14 cellular contexts compared by ENCODE assay signal in the genomic region with DNA sequence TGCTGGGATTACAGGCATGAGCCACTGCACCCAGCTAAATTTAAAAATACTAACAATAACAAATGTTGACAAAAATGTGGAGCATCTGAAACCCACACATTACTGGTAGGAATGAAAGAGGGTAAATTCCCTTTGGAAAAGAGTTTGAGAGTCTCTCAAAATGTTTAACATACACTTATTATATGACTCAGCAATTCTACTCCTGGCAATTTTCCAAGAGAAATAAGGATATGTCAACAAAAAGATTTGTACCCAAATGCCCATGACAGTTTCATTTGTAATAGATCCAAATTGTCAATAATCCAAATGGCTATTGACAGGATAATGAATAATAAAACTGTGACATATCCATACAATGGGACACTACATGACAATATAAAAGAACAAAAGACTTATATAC. TPM values are rescaled to one million over a fixed set of nuclear protein-coding genes. Genes with fewer than 3 reads are reported as not detected.
DNase-seq lines count a peak whose midpoint lies in the region; ATAC-seq, FAIRE-seq and TF ChIP-seq lines count a peak whose summit lies in the region.
"Had no signal": no experiment of that assay in that cellular context is flagged by ENCODE, and none has a peak within 500 bp of the region (broad histone marks: within the 10 kb centered on the region; RNA-seq: fewer than 3 reads in every experiment).

No MANE protein-coding gene starts in this region.

- H3K4me2 ChIP-seq in K562 (ENCODE audit: insufficient read depth, low read length) = no peak overlapping the region

- peaks cover 8 to 27% of the 10 kb centered on the region in 2 donors for H3K36me3 Mint-ChIP-seq in activated T-cell treated with anti-CD3 and anti-CD28 coated beads, Interleukin-2, amount 50 U/mL, for 72 hours (ENCODE audit: insufficient read depth in 2 of 2)

- H3K9me1 ChIP-seq in K562 (ENCODE audit: control insufficient read depth, insufficient read depth, low read length) = no peaks in the 10 kb centered on the region

- H3K27ac ChIP-seq in K562 (ENCODE audit: extremely low read depth, low read depth, low read length) = no peak overlapping the region
- H3K27ac ChIP-seq: heart left ventricle, prostate gland, SK-N-MC had no signal

- no peaks in the 10 kb centered on the region for H3K79me2 ChIP-seq in K562 (ENCODE audit: control insufficient read depth, insufficient read depth, low read length)

- no TSS peak for BruUV-seq in K562 (replicated peaks; lab: Mats Ljungman, UMichigan)

- H3K4me1 Mint-ChIP-seq in activated T-cell treated with anti-CD3 and anti-CD28 coated beads, Interleukin-2, amount 50 U/mL, for 72 hours (ENCODE audit: low read depth) = peaks cover 58% of the 10 kb centered on the region

- no peaks in the 10 kb centered on the region for H3K36me3 ChIP-seq in K562 (ENCODE audit: control insufficient read depth, insufficient read depth, low read length)
- H3K36me3 ChIP-seq: prostate gland, tibial artery had no signal

- CTCF ChIA-PET in K562 (lab: Yijun Ruan, JAX; ENCODE audit: low intra/inter-chr PET ratio) = no interaction called here

- H3K9me3 ChIP-seq in K562 (replicated peaks; ENCODE audit: control insufficient read depth, insufficient read depth, low read depth, low read length) = no peaks in the 10 kb centered on the region
- H3K9me3 ChIP-seq: prostate gland, tibial artery had no signal

- no peak overlapping the region for H3K9ac ChIP-seq in K562 (ENCODE audit: insufficient read depth in 1 of 2, low read depth in 2 of 2, low read length in 2 of 2)

- no peak for ATAC-seq in activated T-cell treated with anti-CD3 and anti-CD28 coated beads, Interleukin-2, amount 50 U/mL, for 72 hours (replicated peaks in 1 of 2)
- no peak for ATAC-seq in K562
- ATAC-seq in GM18505 (IDR thresholded peaks at IDR 0.05; ENCODE audit: unreplicated experiment) = no peak
- no peak for ATAC-seq in HG02884 (IDR thresholded peaks at IDR 0.05; ENCODE audit: unreplicated experiment)
- ATAC-seq: heart left ventricle had no signal

- no peaks in the 10 kb centered on the region for H3K9me3 Mint-ChIP-seq in activated T-cell treated with anti-CD3 and anti-CD28 coated beads, Interleukin-2, amount 50 U/mL, for 72 hours

- no peak for TF ChIP-seq EP300 in K562 (IDR thresholded peaks at IDR 0.05; ENCODE audit: low read length)

- POLR2A ChIA-PET in K562 (lab: Yijun Ruan, JAX) = no interaction called here

- H3K4me3 ChIP-seq in K562 = no peak overlapping the region
- no peak overlapping the region for H3K4me3 ChIP-seq in skeletal muscle cell (ENCODE audit: low read depth, low read length)
- no peak overlapping the region for H3K4me3 ChIP-seq in lower leg skin (ENCODE audit: low read depth, poor library complexity, severe bottlenecking)
- H3K4me3 ChIP-seq: heart left ventricle, prostate gland, SK-N-MC, tibial artery had no signal

- DNase-seq in activated T-cell treated with anti-CD3 and anti-CD28 coated beads, Interleukin-2, amount 50 U/mL, for 72 hours = no peak
- DNase-seq in activated T-cell treated with anti-CD3 and anti-CD28 coated beads for 4 hours (no peak), NCI-H1105 (lab: John Stamatoyannopoulos, UW) (peak; percentile 38), K562 (ENCODE audit: extremely low read depth in 1 of 4, low spot score in 3 of 4) (peak in 1 of 4 experiments; percentile 22), skeletal muscle cell (ENCODE audit: low read depth) (peak; percentile 4), lower leg skin (ENCODE audit: low spot score in 2 of 2) (no peak)
- DNase-seq: activated CD4-positive, CD25-positive, alpha-beta regulatory T cell treated with anti-CD3 and anti-CD28 coated beads, Interleukin-2, amount 50 U/mL, for 72 hours; heart left ventricle; NCI-H524; tibial artery had no signal

- no peaks in the 10 kb centered on the region for H3K27me3 ChIP-seq in K562 (ENCODE audit: control insufficient read depth in 2 of 2, insufficient read depth in 2 of 2, low read length in 2 of 2)
- H3K27me3 ChIP-seq: heart left ventricle, tibial artery had no signal

- H4K20me1 ChIP-seq in K562 (replicated peaks; ENCODE audit: control insufficient read depth, insufficient read depth, low read length) = no peaks in the 10 kb centered on the region

- in situ Hi-C loops in K562 (cut with MboI) = no loop called here

- no peak for TF ChIP-seq RAD21 in K562 (CRISPR knock-in tag; conservative IDR thresholded peaks at IDR 0.05 in 1 of 2, IDR thresholded peaks at IDR 0.05 in 1 of 2)

- no peak for TF ChIP-seq CTCF in K562 (IDR thresholded peaks at IDR 0.05 in 2 of 3, conservative IDR thresholded peaks at IDR 0.05 in 1 of 3; ENCODE audit: insufficient read depth in 2 of 3, low read depth in 1 of 3, low read length in 3 of 3)
- no peak for TF ChIP-seq CTCF in lower leg skin (IDR thresholded peaks at IDR 0.05)

- no peaks in the 10 kb centered on the region for H3K4me1 ChIP-seq in K562 (replicated peaks in 1 of 2; ENCODE audit: control insufficient read depth in 2 of 2, insufficient read depth in 2 of 2, low read length in 2 of 2)
- H3K4me1 ChIP-seq: prostate gland had no signal

- H3K27me3 Mint-ChIP-seq in activated T-cell treated with anti-CD3 and anti-CD28 coated beads, Interleukin-2, amount 50 U/mL, for 72 hours (ENCODE audit: low read depth) = no peaks in the 10 kb centered on the region

- H3K4me3 Mint-ChIP-seq in activated T-cell treated with anti-CD3 and anti-CD28 coated beads, Interleukin-2, amount 50 U/mL, for 72 hours = peak overlapping the region in 1 of 2 donors; percentile 25

- no peak for TF ChIP-seq POLR2A in K562 (conservative IDR thresholded peaks at IDR 0.05)
- TF ChIP-seq POLR2A in lower leg skin (IDR thresholded peaks at IDR 0.05) = no peak
- TF ChIP-seq POLR2A in GM18505 (IDR thresholded peaks at IDR 0.05; ENCODE audit: borderline replicate concordance, extremely low read depth, insufficient read depth, insufficient read length) = no peak

- no peak overlapping the region for H2AFZ ChIP-seq in K562 (ENCODE audit: low read depth, low read length)

- H3K27ac Mint-ChIP-seq in activated T-cell treated with anti-CD3 and anti-CD28 coated beads, Interleukin-2, amount 50 U/mL, for 72 hours = peak overlapping the region; percentile 70

- intact Hi-C loops in K562 (cut with micrococcal nuclease) = no loop called here
- intact Hi-C loops in lower leg skin (cut with DNase I; ENCODE audit: low total_unique reads) = no loop called here

- FAIRE-seq in K562 (lab: Jason Lieb, UNC) = no peak

RNA-seq across cellular contexts. Expression of a gene that starts 9.0 kb away (rescaled TPM):
- 100 to 1,000 TPM; 236 to 259 TPM for total RNA-seq in activated T-cell treated with anti-CD3 and anti-CD28 coated beads, Interleukin-2, amount 50 U/mL, for 72 hours
- total RNA-seq in K562 (2011; cell fraction: chromatin; rRNA removed; ENCODE audit: low replicate concordance) = 12.2 and 31.6 TPM in 2 replicates
- 6.3 and 9.2 TPM in 2 replicates for total RNA-seq in K562 (2011; cell fraction: nucleolus; rRNA removed)
- 18.6 and 21.1 TPM in 2 replicates for total RNA-seq in K562 (2011; cell fraction: nucleoplasm; rRNA removed)
- 26.0 and 29.6 TPM in 2 replicates for total RNA-seq in K562 (2014; rRNA removed)
- total RNA-seq in K562 (2014; rRNA removed; fragmentation: Illumina TruSeq; extraction: Trizol) = 20.4 and 21.9 TPM in 2 replicates
- total RNA-seq in K562 (2015; rRNA removed; fragmentation: Illumina TruSeq; extraction: Trizol) = 29.7 and 31.4 TPM in 2 replicates
- total RNA-seq in K562 (2021) = 20.6 and 22.0 TPM in 2 replicates
- 17.0 and 49.0 TPM in 2 replicates for polyA plus RNA-seq in K562 (2011; rRNA removed)
- polyA plus RNA-seq in K562 (2011; cell fraction: cytosol; rRNA removed) = 12.0 and 43.9 TPM in 2 replicates
- 31.6 and 91.0 TPM in 2 replicates for polyA plus RNA-seq in K562 (2011; cell fraction: nucleus; rRNA removed)
- 27.6 and 68.3 TPM in 2 replicates for polyA plus RNA-seq in K562 (2012)
- polyA plus RNA-seq in K562 (2014; fragmentation: Illumina TruSeq; extraction: Trizol) = 31.1 and 34.1 TPM in 2 replicates
- polyA plus RNA-seq in K562 (2014; fragmentation: Nextera tagmentation; extraction: Ambion mirVana) = 10 to 100 TPM in 1 of 2 experiments, 1 to 10 TPM in 1; 4.8 to 12.2 TPM
- polyA plus RNA-seq in K562 (2014; rRNA removed) = 26.0 and 31.0 TPM in 2 replicates
- polyA minus RNA-seq in K562 (2011; rRNA and poly(A)+ RNA removed) = 21.9 and 61.1 TPM in 2 replicates
- polyA minus RNA-seq in K562 (2011; cell fraction: cytosol; rRNA and poly(A)+ RNA removed) = 4.7 and 14.6 TPM in 2 replicates
- polyA minus RNA-seq in K562 (2011; cell fraction: nucleus; rRNA and poly(A)+ RNA removed) = 7.9 and 36.7 TPM in 2 replicates
- total RNA-seq in lower leg skin = 10 to 100 TPM in 2 of 4 donors, 1 to 10 TPM in 2; 8.8 to 21.9 (median 13.2) TPM

RNA-seq across cellular contexts. Expression of a gene that starts 58.5 kb away (rescaled TPM):
- total RNA-seq in activated T-cell treated with anti-CD3 and anti-CD28 coated beads, Interleukin-2, amount 50 U/mL, for 72 hours = not detected
- total RNA-seq in K562 (2011; cell fraction: chromatin; rRNA removed; ENCODE audit: low replicate concordance) = not detected in 2 replicates
- total RNA-seq in K562 (2011; cell fraction: nucleolus; rRNA removed) = not detected in 2 replicates
- not detected in 2 replicates for total RNA-seq in K562 (2011; cell fraction: nucleoplasm; rRNA removed)
- total RNA-seq in K562 (2014; rRNA removed) (0.05 TPM in 1 of 2 replicates, not detected in the other), K562 (2014; rRNA removed; fragmentation: Illumina TruSeq; extraction: Trizol) (0.03 and 0.04 TPM in 2 replicates), K562 (2015; rRNA removed; fragmentation: Illumina TruSeq; extraction: Trizol) (0.04 TPM in 1 of 2 replicates, not detected in the other), K562 (2021) (not detected in 2 replicates), lower leg skin (not detected)
- polyA plus RNA-seq in K562 (2011; rRNA removed) (not detected in 2 replicates), K562 (2014; fragmentation: Illumina TruSeq; extraction: Trizol) (0.04 TPM in 1 of 2 replicates, not detected in the other), K562 (2014; fragmentation: Nextera tagmentation; extraction: Ambion mirVana) (under 1 TPM in 1 of 2 experiments, not detected in 1; 0.01 TPM), K562 (2014; rRNA removed) (0.01 TPM in 1 of 2 replicates, not detected in the other)
- not detected in 2 replicates for polyA plus RNA-seq in K562 (2011; cell fraction: cytosol; rRNA removed)
- not detected in 2 replicates for polyA plus RNA-seq in K562 (2011; cell fraction: nucleus; rRNA removed)
- polyA plus RNA-seq in K562 (2012) = 0.01 TPM in 1 of 2 replicates, not detected in the other
- polyA minus RNA-seq in K562 (2011; rRNA and poly(A)+ RNA removed) = not detected in 2 replicates
- polyA minus RNA-seq in K562 (2011; cell fraction: cytosol; rRNA and poly(A)+ RNA removed) = not detected in 2 replicates
- not detected in 2 replicates for polyA minus RNA-seq in K562 (2011; cell fraction: nucleus; rRNA and poly(A)+ RNA removed)

Comparison
In these comparisons a context has a peak if more than half of its experiments do, and no peak if none do; other contexts are left out.
1. DNase-seq: peak in NCI-H1105 (single experiment) and skeletal muscle cell (single experiment); none in activated T-cell treated with anti-CD3 and anti-CD28 coated beads, Interleukin-2, amount 50 U/mL, for 72 hours (0 of 2), activated T-cell treated with anti-CD3 and anti-CD28 coated beads for 4 hours (single experiment) and lower leg skin (0 of 2).
2. RNA of a gene that starts 9.0 kb away (total RNA-seq): 236 to 259 TPM in activated T-cell treated with anti-CD3 and anti-CD28 coated beads, Interleukin-2, amount 50 U/mL, for 72 hours; 6.3 to 31.6 TPM in K562 and 8.8 to 21.9 TPM in lower leg skin; every median in the first group is over 4 times any median in the second.